3 cellular contexts compared by ENCODE assay signal in genomic region chr1:240968864-240969263, GRCh38.
"Had no signal": no experiment of that assay in that cellular context is flagged by ENCODE, and none has a peak within 500 bp of the region (broad histone marks: within the 10 kb centered on the region; RNA-seq: fewer than 3 reads in every experiment).

No MANE protein-coding gene starts in this region.

- DNase-seq: GDM1, GF-D8 had no signal

- ATAC-seq: GM12878 had no signal

- H3K4me3 ChIP-seq: GM12878 had no signal
